Comparison of ENCODE assay signal across 19 cellular contexts in genomic region chr7:138077809-138078208, GRCh38. TPM values are rescaled to one million over a fixed set of nuclear protein-coding genes. Genes with fewer than 3 reads are reported as not detected.
DNase-seq lines count a peak whose midpoint lies in the region; ATAC-seq lines count a peak whose summit lies in the region.
"Had no signal": no experiment of that assay in that cellular context is flagged by ENCODE, and none has a peak within 500 bp of the region (broad histone marks: within the 10 kb centered on the region; RNA-seq: fewer than 3 reads in every experiment).

No MANE protein-coding gene starts in this region.

- no peak for ATAC-seq in sciatic nerve

- DNase-seq in ELR (ENCODE audit: low read depth), result peak; percentile 23
- DNase-seq in M059J (ENCODE audit: low read depth), result peak; percentile 65
- peak; percentile 44 for DNase-seq in amniotic epithelial cell (ENCODE audit: low read depth)
- DNase-seq in kidney tubule cell (ENCODE audit: low spot score), result peak; percentile 67
- DNase-seq in sciatic nerve (ENCODE audit: low spot score), result no peak
- no peak for DNase-seq in effector CD4-positive, alpha-beta T cell
- no peak for DNase-seq in activated CD8-positive, alpha-beta memory T cell treated with anti-CD3 and anti-CD28 coated beads, Interleukin-2, amount 50 U/mL, for 4 hours
- no peak for DNase-seq in posterior vena cava (ENCODE audit: low spot score)
- DNase-seq: AML-193, Calu3, KG1, MM.1S, NCI-H1436, NCI-H2081 treated with DMSO at 0.1 percent for 48 hours, NCI-H345, NCI-H748 treated with DMSO at 0.1 percent for 48 hours, Peyer's patch, SHP77 treated with DMSO at 0.1 percent for 48 hours had no signal

- intact Hi-C loops in sciatic nerve (cut with DNase I) (no loop called here), posterior vena cava (cut with DNase I) (no loop called here)

RNA-seq across cellular contexts. Expression of gene AKR1D1, which starts 1.6 kb away (rescaled TPM):
- not detected in 2 replicates for total RNA-seq in M059J (2014; rRNA removed; shearing (Covaris generic))
- total RNA-seq in sciatic nerve, result not detected
- not detected for total RNA-seq in posterior vena cava
- total RNA-seq: A673, Calu3, Peyer's patch had no signal

Comparison
In these comparisons a context has a peak if more than half of its experiments do, and no peak if none do; other contexts are left out.
1. DNase-seq: peak in ELR (single experiment), M059J (single experiment), amniotic epithelial cell (single experiment) and kidney tubule cell (single experiment); none in sciatic nerve (single experiment), effector CD4-positive, alpha-beta T cell (single experiment), activated CD8-positive, alpha-beta memory T cell treated with anti-CD3 and anti-CD28 coated beads, Interleukin-2, amount 50 U/mL, for 4 hours (single experiment) and posterior vena cava (single experiment).